Comparison of ENCODE assay signal across 17 cellular contexts in genomic region chr1:44016875-44017400, GRCh38. TPM values are rescaled to one million over a fixed set of nuclear protein-coding genes. Genes with fewer than 3 reads are reported as not detected.
DNase-seq lines count a peak whose midpoint lies in the region; ATAC-seq and TF ChIP-seq lines count a peak whose summit lies in the region.
"Had no signal": no experiment of that assay in that cellular context is flagged by ENCODE, and none has a peak within 500 bp of the region (broad histone marks: within the 10 kb centered on the region; RNA-seq: fewer than 3 reads in every experiment).

No MANE protein-coding gene starts in this region.

- TF ChIP-seq CTCF in chondrocyte (IDR thresholded peaks at IDR 0.05), result no peak
- TF ChIP-seq CTCF in lower lobe of right lung (IDR thresholded peaks at IDR 0.05), result no peak

- peaks cover 12% of the 10 kb centered on the region; the same call in 1 of the 2 replicates for H3K36me3 ChIP-seq in HUES6 (ENCODE audit: control insufficient read depth, insufficient read depth, low read length)
- no peaks in the 10 kb centered on the region for H3K36me3 ChIP-seq in lower lobe of right lung

- ATAC-seq in lower lobe of right lung (no peak), GM18861 (IDR thresholded peaks at IDR 0.05; ENCODE audit: unreplicated experiment) (no peak)

- H3K27me3 ChIP-seq in HUES6 (ENCODE audit: control insufficient read depth, insufficient read depth, low read length) (no peaks in the 10 kb centered on the region), lower lobe of right lung (ENCODE audit: low read depth) (no peaks in the 10 kb centered on the region)

- H3K27ac ChIP-seq in HUES6 (ENCODE audit: low read depth, low read length) (no peak overlapping the region), cingulate gyrus (ENCODE audit: low read depth, low read length) (peak overlapping the region; percentile 97), lower lobe of right lung (no peak overlapping the region)

- intact Hi-C loops in lower lobe of right lung (cut with DNase I), result no loop called here

- H3K36me3 Mint-ChIP-seq in chondrocyte (ENCODE audit: low read depth), result peaks cover 9% of the 10 kb centered on the region
- H3K36me3 Mint-ChIP-seq: CD4-positive, alpha-beta memory T cell had no signal

- H3K27ac Mint-ChIP-seq in chondrocyte (ENCODE audit: unreplicated experiment), result no peak overlapping the region
- H3K27ac Mint-ChIP-seq: B cell; CD4-positive, alpha-beta memory T cell; HFFc6 had no signal

- H3K4me1 ChIP-seq in HUES6 (ENCODE audit: control insufficient read depth, insufficient read depth, low read length), result no peaks in the 10 kb centered on the region; the same call in 1 of the 2 replicates
- no peaks in the 10 kb centered on the region for H3K4me1 ChIP-seq in lower lobe of right lung

- H3K4me3 Mint-ChIP-seq in chondrocyte (ENCODE audit: unreplicated experiment), result no peak overlapping the region
- H3K4me3 Mint-ChIP-seq: B cell; CD4-positive, alpha-beta memory T cell; HFFc6 had no signal

- no peaks in the 10 kb centered on the region for H3K9me3 ChIP-seq in HUES6 (ENCODE audit: control insufficient read depth, insufficient read depth, low read depth, low read length)
- H3K9me3 ChIP-seq in lower lobe of right lung, result no peaks in the 10 kb centered on the region

- H3K4me1 Mint-ChIP-seq in chondrocyte (ENCODE audit: low read depth), result peaks cover 21% of the 10 kb centered on the region
- H3K4me1 Mint-ChIP-seq: B cell had no signal

- H3K9me3 Mint-ChIP-seq in chondrocyte (ENCODE audit: low read depth), result no peaks in the 10 kb centered on the region
- H3K9me3 Mint-ChIP-seq: CD4-positive, alpha-beta memory T cell; HFFc6 had no signal

- H3K27me3 Mint-ChIP-seq in chondrocyte (ENCODE audit: low read depth), result no peaks in the 10 kb centered on the region

- peak; percentile 66 for DNase-seq in medulla oblongata (ENCODE audit: extremely low spot score)
- peak; percentile 83 for DNase-seq in retina
- no peak for DNase-seq in chondrocyte (ENCODE audit: low spot score)
- DNase-seq in lower lobe of right lung, result no peak
- DNase-seq: CD4-positive, alpha-beta memory T cell; DMS79; HFFc6; Karpas-422; MM.1S; NCI-H1105; NCI-H1694 treated with DMSO at 0.1 percent for 48 hours; NCI-H2171; NCI-H82 had no signal

- H3K4me3 ChIP-seq in HUES6 (ENCODE audit: low read depth, low read length) (no peak overlapping the region), lower lobe of right lung (no peak overlapping the region)

- peak overlapping the region; percentile 20 for H3K9ac ChIP-seq in HUES6 (ENCODE audit: low read length)

RNA-seq across cellular contexts. Expression of gene SLC6A9, which starts 14.3 kb away (rescaled TPM):
- total RNA-seq in chondrocyte (8.4 to 67.3 TPM (median 61.7 TPM) in 3 replicates), lower lobe of right lung (24.2 TPM)

RNA-seq across cellular contexts. Expression of gene CCDC24, which starts 25.5 kb away (rescaled TPM):
- total RNA-seq in chondrocyte (5.4 to 6.8 TPM (median 6.3 TPM) in 3 replicates), lower lobe of right lung (10.7 TPM)

RNA-seq across cellular contexts. Expression of gene B4GALT2, which starts 37.9 kb away (rescaled TPM):
- total RNA-seq in chondrocyte (94.8 to 109 TPM (median 99.4 TPM) in 3 replicates), lower lobe of right lung (17.3 TPM)

RNA-seq across cellular contexts. Expression of gene ATP6V0B, which starts 42.2 kb away (rescaled TPM):
- total RNA-seq in chondrocyte (112 to 123 TPM (median 122 TPM) in 3 replicates), lower lobe of right lung (205 TPM)

RNA-seq across cellular contexts. Expression of gene DPH2, which starts 47.1 kb away (rescaled TPM):
- total RNA-seq in chondrocyte (22.2 to 27.3 TPM (median 22.4 TPM) in 3 replicates), lower lobe of right lung (15.0 TPM)

Comparison
In these comparisons a context has a peak if more than half of its experiments do, and no peak if none do; other contexts are left out.
1. DNase-seq: peak in medulla oblongata (single experiment) and retina (single experiment); none in chondrocyte (single experiment) and lower lobe of right lung (single experiment).